ENCODE assay signal across 1 cellular context in genomic region chr2:20642026-20642971, GRCh38.
TF ChIP-seq lines count a peak whose summit lies in the region.

No MANE protein-coding gene starts in this region.

TF ChIP-seq in HepG2, 621 proteins besides CTCF, POLR2A, EP300 and RAD21 (continued from another document and continues in another):
- no peak for TF ChIP-seq HINFP (CRISPR knock-in tag; IDR thresholded peaks at IDR 0.05; ENCODE audit: low read depth)
- TF ChIP-seq SMAD9 (CRISPR knock-in tag; IDR thresholded peaks at IDR 0.05) = no peak
- TF ChIP-seq FOSL2 (CRISPR knock-in tag; IDR thresholded peaks at IDR 0.05) = peak; percentile 57
- TF ChIP-seq ELK4 (CRISPR knock-in tag; IDR thresholded peaks at IDR 0.05; ENCODE audit: borderline replicate concordance) = no peak
- no peak for TF ChIP-seq ZBTB49 (CRISPR knock-in tag; IDR thresholded peaks at IDR 0.05; ENCODE audit: borderline replicate concordance)
- 0 out of 2 replicates have a peak, but pooled peaks have one; percentile 25 for TF ChIP-seq ZNF335 (CRISPR knock-in tag; IDR thresholded peaks at IDR 0.05)
- TF ChIP-seq MEF2D (CRISPR knock-in tag; IDR thresholded peaks at IDR 0.05) = no peak
- TF ChIP-seq ATAD3A (CRISPR knock-in tag; IDR thresholded peaks at IDR 0.05) = no peak
- TF ChIP-seq SYNCRIP (IDR thresholded peaks at IDR 0.05; ENCODE audit: insufficient read depth, low read depth, low read length) = no peak
- TF ChIP-seq PITX1 (CRISPR knock-in tag; IDR thresholded peaks at IDR 0.05) = peak; percentile 44; the same call in 1 of the 2 replicates
- no peak for TF ChIP-seq BRF2 (CRISPR knock-in tag; IDR thresholded peaks at IDR 0.05)
- TF ChIP-seq RBM39 (IDR thresholded peaks at IDR 0.05; ENCODE audit: low read depth, low read length, poor library complexity, severe bottlenecking) = peak; percentile 69
- peak; percentile 46 for TF ChIP-seq FOXO1 (CRISPR knock-in tag; IDR thresholded peaks at IDR 0.05)
- no peak for TF ChIP-seq TOPORS (CRISPR knock-in tag; IDR thresholded peaks at IDR 0.05)
- no peak for TF ChIP-seq ZNF367 (CRISPR knock-in tag; IDR thresholded peaks at IDR 0.05; ENCODE audit: borderline replicate concordance)
- no peak for TF ChIP-seq FOXO4 (CRISPR knock-in tag; conservative IDR thresholded peaks at IDR 0.05)
- no peak for TF ChIP-seq PBX2 (CRISPR knock-in tag; IDR thresholded peaks at IDR 0.05)
- TF ChIP-seq SALL1 (CRISPR knock-in tag; IDR thresholded peaks at IDR 0.05) = peak; percentile 48
- TF ChIP-seq NR2F6 (IDR thresholded peaks at IDR 0.05) = no peak
- no peak for TF ChIP-seq NR2F6 (CRISPR knock-in tag; IDR thresholded peaks at IDR 0.05)
- peak; percentile 59 for TF ChIP-seq TEAD3 (CRISPR knock-in tag; optimal IDR thresholded peaks at IDR 0.05; ENCODE audit: borderline replicate concordance)
- TF ChIP-seq ZNF646 (CRISPR knock-in tag; IDR thresholded peaks at IDR 0.05) = no peak
- no peak for TF ChIP-seq ZBTB33 (CRISPR knock-in tag; IDR thresholded peaks at IDR 0.05)
- peak; percentile 46; the same call in 1 of the 2 replicates for TF ChIP-seq ZFP90 (CRISPR knock-in tag; IDR thresholded peaks at IDR 0.05; ENCODE audit: borderline replicate concordance)
- TF ChIP-seq MED8 (CRISPR knock-in tag; IDR thresholded peaks at IDR 0.05; ENCODE audit: insufficient replicate concordance) = no peak
- no peak for TF ChIP-seq CCAR2 (optimal IDR thresholded peaks at IDR 0.05; ENCODE audit: low read depth, low read length)
- no peak for TF ChIP-seq KLF11 (CRISPR knock-in tag; IDR thresholded peaks at IDR 0.05)
- TF ChIP-seq ZNF24 (IDR thresholded peaks at IDR 0.05) = no peak
- TF ChIP-seq TAF15 (IDR thresholded peaks at IDR 0.05; ENCODE audit: low read depth, low read length, poor library complexity, severe bottlenecking) = no peak
- no peak for TF ChIP-seq ZNF558 (CRISPR knock-in tag; IDR thresholded peaks at IDR 0.05; ENCODE audit: borderline replicate concordance)
- TF ChIP-seq RFXAP (CRISPR knock-in tag; IDR thresholded peaks at IDR 0.05; ENCODE audit: borderline replicate concordance) = no peak; the same call in 1 of the 2 replicates
- TF ChIP-seq ZNF12 (CRISPR knock-in tag; IDR thresholded peaks at IDR 0.05) = no peak; the same call in 1 of the 2 replicates
- no peak for TF ChIP-seq CENPBD1 (CRISPR knock-in tag; IDR thresholded peaks at IDR 0.05; ENCODE audit: borderline replicate concordance, low read depth)
- no peak for TF ChIP-seq ZNF329 (CRISPR knock-in tag; IDR thresholded peaks at IDR 0.05; ENCODE audit: low read depth)
- TF ChIP-seq ZNF432 (CRISPR knock-in tag; IDR thresholded peaks at IDR 0.05; ENCODE audit: borderline replicate concordance) = no peak
- TF ChIP-seq HOXA7 (CRISPR knock-in tag; IDR thresholded peaks at IDR 0.05) = no peak
- no peak for TF ChIP-seq MZF1 (CRISPR knock-in tag; IDR thresholded peaks at IDR 0.05; ENCODE audit: borderline replicate concordance)
- TF ChIP-seq DBP (CRISPR knock-in tag; IDR thresholded peaks at IDR 0.05; ENCODE audit: not compliant biosample characterization) = no peak
- TF ChIP-seq ZNF772 (CRISPR knock-in tag; IDR thresholded peaks at IDR 0.05) = peak; percentile 75
- TF ChIP-seq ZNF674 (CRISPR knock-in tag; IDR thresholded peaks at IDR 0.05; ENCODE audit: low read depth) = no peak
- TF ChIP-seq ZNF670 (CRISPR knock-in tag; IDR thresholded peaks at IDR 0.05; ENCODE audit: borderline replicate concordance) = no peak
